In the genomic region with DNA sequence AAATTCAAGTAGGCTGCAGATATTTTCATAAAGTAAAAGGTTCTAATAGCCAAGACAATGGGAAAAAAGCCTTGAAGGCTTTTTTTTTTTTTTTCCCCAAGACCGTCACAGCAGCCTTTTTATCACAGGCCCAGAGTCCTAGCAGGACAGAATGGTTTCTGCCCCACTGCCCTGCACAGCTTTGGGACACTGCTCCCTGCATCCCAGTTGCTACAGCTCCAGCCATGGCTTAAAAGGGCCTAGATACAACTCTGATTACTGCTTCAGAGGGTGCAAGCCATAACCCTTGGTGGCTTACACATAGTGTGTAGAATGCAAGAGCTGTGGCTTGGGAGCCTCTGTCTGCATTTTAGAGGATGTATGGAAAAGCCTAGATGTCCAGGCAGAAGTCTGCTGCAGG, we compare ENCODE assay signal across 6 cellular contexts.
"Had no signal": no experiment of that assay in that cellular context is flagged by ENCODE, and none has a peak within 500 bp of the region (broad histone marks: within the 10 kb centered on the region; RNA-seq: fewer than 3 reads in every experiment).

No MANE protein-coding gene starts in this region.

- H3K27ac ChIP-seq: HL-60, KMS-11 had no signal

- H3K4me3 ChIP-seq: K562 had no signal

- H3K4me2 ChIP-seq: KMS-11 had no signal

- DNase-seq: IMR-90, KBM-7, KG1 had no signal
